In the genomic region with DNA sequence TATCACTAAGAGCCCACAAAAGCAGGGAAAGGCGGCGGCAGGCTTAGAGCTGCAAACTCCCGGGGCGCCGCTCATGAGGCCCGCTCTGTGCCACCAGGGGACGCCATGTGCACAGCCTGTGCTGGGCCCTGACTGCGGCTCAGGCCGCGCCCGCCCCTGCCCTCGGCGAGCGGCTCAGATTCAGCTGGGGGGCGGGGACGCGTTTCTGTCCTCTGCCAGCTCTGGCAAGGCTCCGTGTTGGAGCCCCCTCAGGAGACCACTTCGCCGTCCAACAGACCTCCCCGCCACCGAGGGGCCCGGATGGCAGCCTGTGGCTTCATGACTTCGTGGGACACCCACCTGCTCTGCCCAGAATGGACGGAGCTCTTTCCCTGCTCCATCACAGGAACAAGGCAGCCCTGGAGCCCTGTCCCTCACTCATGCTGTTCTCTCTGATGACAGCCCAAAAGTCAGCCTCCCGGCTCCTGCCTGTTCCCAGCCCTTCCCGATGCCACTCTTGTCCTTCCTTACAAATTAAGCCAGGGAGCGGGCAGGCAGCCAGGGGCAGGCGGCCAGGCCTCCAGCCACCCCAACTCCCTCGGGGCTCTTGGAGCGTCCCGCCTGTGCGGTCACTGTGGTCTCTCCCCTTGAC, we compare ENCODE assay signal across 9 cellular contexts.
DNase-seq lines count a peak whose midpoint lies in the region; ATAC-seq and TF ChIP-seq lines count a peak whose summit lies in the region.
"Had no signal": no experiment of that assay in that cellular context is flagged by ENCODE, and none has a peak within 500 bp of the region (broad histone marks: within the 10 kb centered on the region; RNA-seq: fewer than 3 reads in every experiment).

No MANE protein-coding gene starts in this region.

- ATAC-seq in GM21723 (IDR thresholded peaks at IDR 0.05; ENCODE audit: unreplicated experiment): peak; percentile 83
- ATAC-seq in thoracic aorta (ENCODE audit: insufficient number of reproducible peaks, low FRiP score, low read depth): peak; percentile 81

- H3K9me3 ChIP-seq in DOHH2 (ENCODE audit: control insufficient read depth, insufficient read depth, low read length): no peaks in the 10 kb centered on the region
- H3K9me3 ChIP-seq in SJCRH30 (replicated peaks): no peaks in the 10 kb centered on the region
- H3K9me3 ChIP-seq in thoracic aorta: no peaks in the 10 kb centered on the region

- peak; percentile 74 for TF ChIP-seq CTCF in DOHH2 (IDR thresholded peaks at IDR 0.05; ENCODE audit: low read depth, low read length, poor library complexity, severe bottlenecking)
- peak; percentile 73 for TF ChIP-seq CTCF in KMS-11 (conservative IDR thresholded peaks at IDR 0.05; ENCODE audit: low read depth, low read length)
- TF ChIP-seq CTCF in osteocyte (IDR thresholded peaks at IDR 0.05): peak; percentile 95
- TF ChIP-seq CTCF in thoracic aorta (IDR thresholded peaks at IDR 0.05): peak; percentile 94

- peak overlapping the region; percentile 8; the same call in 1 of the 2 replicates for H2AFZ ChIP-seq in KMS-11 (ENCODE audit: low read depth)

- H3K27ac Mint-ChIP-seq in osteocyte (ENCODE audit: unreplicated experiment): no peak overlapping the region
- H3K27ac Mint-ChIP-seq: stimulated activated naive CD8-positive, alpha-beta T cell treated with anti-CD3 and anti-CD28 coated beads, Interleukin-15, Interleukin-2, amounts not matched to agents 100 ng/mL and 50 ng/mL, for 24 hours had no signal

- H3K9me3 Mint-ChIP-seq in osteocyte (ENCODE audit: unreplicated experiment): no peaks in the 10 kb centered on the region
- H3K9me3 Mint-ChIP-seq: stimulated activated naive CD8-positive, alpha-beta T cell treated with anti-CD3 and anti-CD28 coated beads, Interleukin-15, Interleukin-2, amounts not matched to agents 100 ng/mL and 50 ng/mL, for 24 hours had no signal

- DNase-seq in SJCRH30 (peak; percentile 75 to 83), globus pallidus (ENCODE audit: low spot score) (peak; percentile 75), osteocyte (ENCODE audit: extremely low spot score, unreplicated experiment) (peak; percentile 93), thoracic aorta (ENCODE audit: low spot score) (peak; percentile 37)
- peak; percentile 64 for DNase-seq in activated gamma-delta T cell treated with anti-CD3 and anti-CD28 coated beads, Interleukin-2, amount 50 U/mL, for 16 hours (ENCODE audit: low read depth)

- H3K79me2 ChIP-seq in DOHH2 (ENCODE audit: control insufficient read depth, low read length) (no peaks in the 10 kb centered on the region), KMS-11 (ENCODE audit: insufficient read depth, low read depth) (no peaks in the 10 kb centered on the region)

- H3K4me1 ChIP-seq in DOHH2 (ENCODE audit: control insufficient read depth, low read length) (peaks cover 12% of the 10 kb centered on the region; the same call in 1 of the 2 replicates), KMS-11 (ENCODE audit: low read depth, poor library complexity, severe bottlenecking) (peaks cover 16% of the 10 kb centered on the region), SJCRH30 (peaks cover 11% of the 10 kb centered on the region), thoracic aorta (ENCODE audit: control insufficient read depth in 1 of 2, low read depth in 2 of 2) (peaks cover 8 to 13% of the 10 kb centered on the region in 2 donors)

- H3K36me3 ChIP-seq in DOHH2 (ENCODE audit: control insufficient read depth, low read length) (no peaks in the 10 kb centered on the region), KMS-11 (ENCODE audit: insufficient read depth) (no peaks in the 10 kb centered on the region), SJCRH30 (no peaks in the 10 kb centered on the region), thoracic aorta (no peaks in the 10 kb centered on the region)

- H3K27me3 ChIP-seq in DOHH2 (ENCODE audit: control insufficient read depth, low read length): peaks cover 29% of the 10 kb centered on the region
- H3K27me3 ChIP-seq in KMS-11 (ENCODE audit: insufficient read depth, low read depth): no peaks in the 10 kb centered on the region
- no peaks in the 10 kb centered on the region for H3K27me3 ChIP-seq in SJCRH30
- no peaks in the 10 kb centered on the region for H3K27me3 ChIP-seq in thoracic aorta (replicated peaks; ENCODE audit: insufficient read depth)

- H3K4me3 Mint-ChIP-seq in osteocyte (ENCODE audit: unreplicated experiment): peak overlapping the region; percentile 60
- H3K4me3 Mint-ChIP-seq: stimulated activated naive CD8-positive, alpha-beta T cell treated with anti-CD3 and anti-CD28 coated beads, Interleukin-15, Interleukin-2, amounts not matched to agents 100 ng/mL and 50 ng/mL, for 24 hours had no signal

- H3K4me3 ChIP-seq in DOHH2 (ENCODE audit: low read length) (no peak overlapping the region), KMS-11 (IDR thresholded peaks at IDR 0.05; ENCODE audit: insufficient read depth, low read depth, low read length) (no peak overlapping the region), SJCRH30 (peak overlapping the region; percentile 8), thoracic aorta (peak overlapping the region; percentile 70)

- H3K27me3 Mint-ChIP-seq in osteocyte (ENCODE audit: unreplicated experiment): peaks cover 11% of the 10 kb centered on the region
- H3K27me3 Mint-ChIP-seq: stimulated activated naive CD8-positive, alpha-beta T cell treated with anti-CD3 and anti-CD28 coated beads, Interleukin-15, Interleukin-2, amounts not matched to agents 100 ng/mL and 50 ng/mL, for 24 hours had no signal

- H3K4me1 Mint-ChIP-seq in osteocyte (ENCODE audit: unreplicated experiment): peaks cover 4% of the 10 kb centered on the region

- no peaks in the 10 kb centered on the region for H3K9me2 ChIP-seq in DOHH2 (replicated peaks; ENCODE audit: control insufficient read depth, low read length)

- H3K27ac ChIP-seq in DOHH2 (ENCODE audit: low read depth, low read length) (no peak overlapping the region), KMS-11 (no peak overlapping the region), SJCRH30 (no peak overlapping the region), thoracic aorta (no peak overlapping the region)

- no peaks in the 10 kb centered on the region for H3K36me3 Mint-ChIP-seq in osteocyte (ENCODE audit: unreplicated experiment)

- H3K4me2 ChIP-seq in DOHH2 (ENCODE audit: low read length) (peak overlapping the region; percentile 53), KMS-11 (peak overlapping the region; percentile 58; the same call in 1 of the 2 replicates)

- no peak overlapping the region for H3K9ac ChIP-seq in KMS-11

- H4K20me1 ChIP-seq in DOHH2 (ENCODE audit: control insufficient read depth, insufficient read depth, low read depth, low read length) (no peaks in the 10 kb centered on the region), KMS-11 (ENCODE audit: insufficient read depth) (no peaks in the 10 kb centered on the region)

- no peaks in the 10 kb centered on the region for H3F3A ChIP-seq in DOHH2 (ENCODE audit: control insufficient read depth, insufficient read depth)

Comparison
In these comparisons a context has a peak if more than half of its experiments do, and no peak if none do; other contexts are left out.
1. H3K4me3 ChIP-seq: peak in SJCRH30 (single experiment) and thoracic aorta (single experiment); none in DOHH2 (single experiment) and KMS-11 (single experiment).
2. DNase-seq: peak in every context shown above with its lines; median percentile 93 in osteocyte; 79 in SJCRH30; 75 in globus pallidus; 64 in activated gamma-delta T cell treated with anti-CD3 and anti-CD28 coated beads, Interleukin-2, amount 50 U/mL, for 16 hours; 37 in thoracic aorta.
3. Peak in every context shown above with its lines, with median percentiles within 50 percentile points of each other: CTCF ChIP-seq.